Comparison of ENCODE assay signal across 19 cellular contexts in genomic region chr19:45095496-45096413, GRCh38. TPM values are rescaled to one million over a fixed set of nuclear protein-coding genes. Genes with fewer than 3 reads are reported as not detected.
DNase-seq lines count a peak whose midpoint lies in the region; ATAC-seq, FAIRE-seq and TF ChIP-seq lines count a peak whose summit lies in the region.
"Had no signal": no experiment of that assay in that cellular context is flagged by ENCODE, and none has a peak within 500 bp of the region (broad histone marks: within the 10 kb centered on the region; RNA-seq: fewer than 3 reads in every experiment).

No MANE protein-coding gene starts in this region.

- H3K9me2 ChIP-seq in neural cell (ENCODE audit: insufficient read depth, low read length): no peaks in the 10 kb centered on the region

- no peak overlapping the region for H4K91ac ChIP-seq in H9 (ENCODE audit: insufficient read length, low read depth, low read length)

- H2BK120ac ChIP-seq in H9 (ENCODE audit: low read depth, low read length, poor library complexity, severe bottlenecking): no peak overlapping the region

- H3K18ac ChIP-seq in H9 (ENCODE audit: insufficient read length, low read depth, low read length): no peak overlapping the region

- no peak for TF ChIP-seq CTCF in H9 (conservative IDR thresholded peaks at IDR 0.05)
- no peak for TF ChIP-seq CTCF in astrocyte (IDR thresholded peaks at IDR 0.05; ENCODE audit: insufficient read depth, low read depth, low read length)
- TF ChIP-seq CTCF in neural cell (IDR thresholded peaks at IDR 0.05; ENCODE audit: poor library complexity, severe bottlenecking): no peak

- no peak overlapping the region for H3K14ac ChIP-seq in H9 (ENCODE audit: insufficient read depth, low read length)

- no CpG with 5 or more reads among the region's 14 CpGs for WGBS in H9 (ENCODE audit: extremely low coverage, insufficient read length, low lambda C conversion rate)

- H3K27ac Mint-ChIP-seq in CD4-positive, alpha-beta memory T cell: peak overlapping the region in 4 of 7 donors; percentile 66 to 86 (median 78)
- peak overlapping the region; percentile 8 to 46 (median 15); a peak in 3 of 7 replicates for H3K27ac Mint-ChIP-seq in H9
- peak overlapping the region; percentile 64 for H3K27ac Mint-ChIP-seq in astrocyte (ENCODE audit: unreplicated experiment)

- no peaks in the 10 kb centered on the region for H3K27me3 Mint-ChIP-seq in CD4-positive, alpha-beta memory T cell
- H3K27me3 Mint-ChIP-seq in H9 (ENCODE audit: low read depth) (no peaks in the 10 kb centered on the region), astrocyte (ENCODE audit: low read depth, unreplicated experiment) (no peaks in the 10 kb centered on the region)

- DNase-seq in CD4-positive, alpha-beta memory T cell: peak in 1 of 5 donors; percentile 5
- DNase-seq in H9: no peak
- DNase-seq in astrocyte (ENCODE audit: low read depth): no peak
- no peak for DNase-seq in NCI-H1436 treated with DMSO at 0.1 percent for 48 hours (lab: John Stamatoyannopoulos, UW)
- DNase-seq: activated CD8-positive, alpha-beta memory T cell treated with anti-CD3 and anti-CD28 coated beads, Interleukin-2, amount 50 U/mL, for 48 hours; amniotic stem cell; Caco-2; colonic mucosa; GF-D8; NCI-H187 treated with DMSO at 0.1 percent for 48 hours; NCI-H774; sigmoid colon; stimulated activated naive CD4-positive, alpha-beta T cell treated with Interleukin-2 at 50 U/mL for 16 hours had no signal

- H3K4me3 ChIP-seq in CD4-positive, alpha-beta memory T cell (ENCODE audit: low read length in 2 of 2): no peak overlapping the region
- H3K4me3 ChIP-seq in astrocyte (ENCODE audit: insufficient read depth, low read depth, low read length): no peak overlapping the region
- H3K4me3 ChIP-seq in neural cell (ENCODE audit: low read length): peak overlapping the region; percentile 98
- H3K4me3 ChIP-seq: colonic mucosa, sigmoid colon had no signal

- TF ChIP-seq RAD21 in neural cell (conservative IDR thresholded peaks at IDR 0.05): no peak

- H2BK20ac ChIP-seq in H9 (ENCODE audit: low read depth, low read length, poor library complexity, severe bottlenecking): no peak overlapping the region

- no peaks in the 10 kb centered on the region for H3K27me3 ChIP-seq in CD4-positive, alpha-beta memory T cell (ENCODE audit: insufficient read depth, low read length)
- H3K27me3 ChIP-seq in H9 (ENCODE audit: insufficient read depth, low read length): no peaks in the 10 kb centered on the region
- no peaks in the 10 kb centered on the region for H3K27me3 ChIP-seq in astrocyte (ENCODE audit: insufficient read depth, low read length)
- H3K27me3 ChIP-seq in neural cell (ENCODE audit: insufficient read depth, low read depth, low read length): no peaks in the 10 kb centered on the region
- H3K27me3 ChIP-seq: colonic mucosa, esophagus muscularis mucosa, sigmoid colon had no signal

- H3K4ac ChIP-seq in H9 (ENCODE audit: low read depth, low read length): no peak overlapping the region

- peaks cover 7% of the 10 kb centered on the region for H3F3A ChIP-seq in neural cell (ENCODE audit: insufficient read depth, low read length, poor library complexity, severe bottlenecking)

- peaks cover 8% of the 10 kb centered on the region for H3K23me2 ChIP-seq in H9 (ENCODE audit: insufficient read length, low read depth, low read length, poor library complexity, severe bottlenecking)

- H3K9ac ChIP-seq in H9 (ENCODE audit: extremely low read depth, insufficient read length, low read length): no peak overlapping the region
- no peak overlapping the region for H3K9ac ChIP-seq in astrocyte (ENCODE audit: low read length)
- H3K9ac ChIP-seq in neural cell (ENCODE audit: low read length): no peak overlapping the region

- POLR2A ChIA-PET in CD4-positive, alpha-beta memory T cell (lab: Charles Lee; ENCODE audit: partially characterized antibody): no interaction called here

- H3K23ac ChIP-seq in H9 (ENCODE audit: insufficient read length, low read depth, low read length): no peak overlapping the region

- H3K4me1 Mint-ChIP-seq in CD4-positive, alpha-beta memory T cell: peaks cover 47 to 88% (median 70%) of the 10 kb centered on the region in 4 donors
- H3K4me1 Mint-ChIP-seq in H9 (peaks cover 64 to 71% of the 10 kb centered on the region in 2 experiments), astrocyte (ENCODE audit: low read depth, unreplicated experiment) (peaks cover 61% of the 10 kb centered on the region)

- H2AK5ac ChIP-seq in H9 (ENCODE audit: insufficient read length, low read length): no peak overlapping the region

- no peaks in the 10 kb centered on the region for H3K79me1 ChIP-seq in H9 (ENCODE audit: insufficient read depth, low read depth, low read length, poor library complexity, severe bottlenecking)

- TF ChIP-seq EP300 in neural cell (conservative IDR thresholded peaks at IDR 0.05; ENCODE audit: poor library complexity, severe bottlenecking): no peak

- H2AFZ ChIP-seq in H9 (ENCODE audit: low read length) (no peak overlapping the region), astrocyte (ENCODE audit: low read depth, low read length) (no peak overlapping the region), neural cell (ENCODE audit: low read depth, low read length) (no peak overlapping the region)

- no peaks in the 10 kb centered on the region for H3K36me3 ChIP-seq in CD4-positive, alpha-beta memory T cell (ENCODE audit: insufficient read depth, low read length)
- H3K36me3 ChIP-seq in astrocyte (ENCODE audit: insufficient read depth, low read length) (no peaks in the 10 kb centered on the region), neural cell (ENCODE audit: insufficient read depth, low read length) (no peaks in the 10 kb centered on the region)
- H3K36me3 ChIP-seq: colonic mucosa, sigmoid colon had no signal

- H3T11ph ChIP-seq in H9 (ENCODE audit: low read length): no peak overlapping the region

- peaks cover 5 to 20% of the 10 kb centered on the region in 2 donors for H3K36me3 Mint-ChIP-seq in CD4-positive, alpha-beta memory T cell
- H3K36me3 Mint-ChIP-seq in H9 (ENCODE audit: insufficient read depth in 1 of 3, low read depth in 3 of 3) (peaks cover 7 to 22% (median 10%) of the 10 kb centered on the region in 3 experiments), astrocyte (ENCODE audit: low read depth, unreplicated experiment) (peaks cover 9% of the 10 kb centered on the region)

- no peak overlapping the region for H2BK5ac ChIP-seq in H9 (ENCODE audit: insufficient read length, low read length)

- no peak overlapping the region for H3K27ac ChIP-seq in CD4-positive, alpha-beta memory T cell (ENCODE audit: low read depth, low read length)
- H3K27ac ChIP-seq in H9 (ENCODE audit: insufficient read length, low read depth, low read length): no peak overlapping the region
- no peak overlapping the region for H3K27ac ChIP-seq in astrocyte (ENCODE audit: low read depth, low read length)
- no peak overlapping the region for H3K27ac ChIP-seq in neural cell (ENCODE audit: low read length)
- H3K27ac ChIP-seq: colonic mucosa, esophagus muscularis mucosa, sigmoid colon had no signal

- H3K4me2 ChIP-seq in H9 (ENCODE audit: insufficient read depth, insufficient read length, low read length) (no peak overlapping the region), astrocyte (ENCODE audit: low read length) (peak overlapping the region; percentile 7), neural cell (ENCODE audit: low read length) (no peak overlapping the region)

- H2BK15ac ChIP-seq in H9 (ENCODE audit: low read depth, low read length): no peak overlapping the region

- H4K5ac ChIP-seq in H9 (ENCODE audit: insufficient read length, low read depth, low read length): no peak overlapping the region

- H3K4me3 Mint-ChIP-seq in CD4-positive, alpha-beta memory T cell: peak overlapping the region in 5 of 8 donors; percentile 40 to 72 (median 65)
- peak overlapping the region in 1 of 2 experiments; percentile 22; a peak in 3 of 5 replicates for H3K4me3 Mint-ChIP-seq in H9
- peak overlapping the region; percentile 36 for H3K4me3 Mint-ChIP-seq in astrocyte (ENCODE audit: unreplicated experiment)

- no peak overlapping the region for H2BK12ac ChIP-seq in H9 (ENCODE audit: insufficient read length, low read depth, low read length)

- H3K9me3 Mint-ChIP-seq in CD4-positive, alpha-beta memory T cell: no peaks in the 10 kb centered on the region
- no peaks in the 10 kb centered on the region; a peak in 2 of 5 replicates for H3K9me3 Mint-ChIP-seq in H9
- no peaks in the 10 kb centered on the region for H3K9me3 Mint-ChIP-seq in astrocyte (ENCODE audit: unreplicated experiment)

- peaks cover 54% of the 10 kb centered on the region for H3K4me1 ChIP-seq in CD4-positive, alpha-beta memory T cell (ENCODE audit: insufficient read depth, low read length)
- no peaks in the 10 kb centered on the region; the same call in 1 of the 2 replicates for H3K4me1 ChIP-seq in H9 (ENCODE audit: insufficient read depth, low read length)
- H3K4me1 ChIP-seq in astrocyte (ENCODE audit: insufficient read depth, low read length): peaks cover 50% of the 10 kb centered on the region

- intact Hi-C loops in CD4-positive, alpha-beta memory T cell (cut with micrococcal nuclease): no loop called here

- H4K8ac ChIP-seq in H9 (replicated peaks; ENCODE audit: insufficient read length, low read depth, low read length): no peak overlapping the region

- no peak overlapping the region for H3K56ac ChIP-seq in H9 (ENCODE audit: insufficient read length, low read depth, low read length)

- no peak for FAIRE-seq in astrocyte (lab: Jason Lieb, UNC)

- H3K79me2 ChIP-seq in H9 (ENCODE audit: insufficient read depth, low read length) (peaks cover 57% of the 10 kb centered on the region), astrocyte (ENCODE audit: insufficient read depth, low read length) (peaks cover 79% of the 10 kb centered on the region), neural cell (replicated peaks; ENCODE audit: insufficient read depth, low read length) (peaks cover 70% of the 10 kb centered on the region)

- no peaks in the 10 kb centered on the region for H3K9me3 ChIP-seq in CD4-positive, alpha-beta memory T cell (ENCODE audit: control insufficient read depth in 1 of 2, low read length in 2 of 2)
- H3K9me3 ChIP-seq in H9 (ENCODE audit: control insufficient read depth, low read depth, low read length) (no peaks in the 10 kb centered on the region), astrocyte (ENCODE audit: insufficient read depth, low read depth, low read length) (no peaks in the 10 kb centered on the region), neural cell (ENCODE audit: low read length) (no peaks in the 10 kb centered on the region)
- H3K9me3 ChIP-seq: Caco-2, colonic mucosa, esophagus muscularis mucosa, sigmoid colon had no signal

- no peak for ATAC-seq in HG02588 (IDR thresholded peaks at IDR 0.05; ENCODE audit: unreplicated experiment)
- no peak for ATAC-seq in HG03045 (IDR thresholded peaks at IDR 0.05; ENCODE audit: unreplicated experiment)
- ATAC-seq: left lobe of liver had no signal

- CTCF ChIA-PET in CD4-positive, alpha-beta memory T cell (lab: Charles Lee; ENCODE audit: partially characterized antibody): no interaction called here

- H4K20me1 ChIP-seq in H9 (ENCODE audit: control insufficient read depth, insufficient read depth, insufficient read length): no peaks in the 10 kb centered on the region
- peaks cover 71% of the 10 kb centered on the region for H4K20me1 ChIP-seq in astrocyte (ENCODE audit: insufficient read depth, low read length)
- peaks cover 26% of the 10 kb centered on the region for H4K20me1 ChIP-seq in neural cell (ENCODE audit: insufficient read depth)

RNA-seq across cellular contexts. Expression of gene PPP1R37, which starts 2.8 kb away (rescaled TPM):
- 10 to 100 TPM; 25.2 to 26.2 TPM for total RNA-seq in CD4-positive, alpha-beta memory T cell
- 1 to 10 TPM in 1 of 2 donors, under 1 TPM in 1; 0.31 to 1.4 TPM for polyA plus RNA-seq in CD4-positive, alpha-beta memory T cell
- total RNA-seq in H9 (2021) (29.9 and 33.6 TPM in 2 replicates), astrocyte (29.1 and 29.2 TPM in 2 replicates)
- 53.7 and 56.6 TPM in 2 replicates for polyA plus RNA-seq in neural cell
- polyA minus RNA-seq in neural cell: 51.7 and 67.0 TPM in 2 replicates

RNA-seq across cellular contexts. Expression of gene GEMIN7, which starts 16.7 kb away (rescaled TPM):
- total RNA-seq in CD4-positive, alpha-beta memory T cell: 10 to 100 TPM; 15.9 to 17.6 TPM
- polyA plus RNA-seq in CD4-positive, alpha-beta memory T cell: 10 to 100 TPM; 34.9 to 75.3 TPM
- total RNA-seq in H9 (2021): 46.0 and 47.2 TPM in 2 replicates
- 44.8 and 46.0 TPM in 2 replicates for total RNA-seq in astrocyte
- 14.4 and 26.5 TPM in 2 replicates for polyA plus RNA-seq in neural cell
- 26.4 and 28.5 TPM in 2 replicates for polyA minus RNA-seq in neural cell

RNA-seq across cellular contexts. Expression of gene ZNF296, which starts 19.5 kb away (rescaled TPM):
- total RNA-seq in CD4-positive, alpha-beta memory T cell: 1 to 10 TPM; 1.7 to 1.9 TPM
- 1 to 10 TPM in 1 of 2 donors, under 1 TPM in 1; 0.98 to 3.2 TPM for polyA plus RNA-seq in CD4-positive, alpha-beta memory T cell
- total RNA-seq in H9 (2021) (14.3 and 14.8 TPM in 2 replicates), astrocyte (3.0 and 3.1 TPM in 2 replicates)
- 1.0 and 1.4 TPM in 2 replicates for polyA plus RNA-seq in neural cell
- 0.58 and 0.73 TPM in 2 replicates for polyA minus RNA-seq in neural cell
- total RNA-seq: myocyte had no signal

RNA-seq across cellular contexts. Expression of gene CLASRP, which starts 56.9 kb away (rescaled TPM):
- total RNA-seq in CD4-positive, alpha-beta memory T cell: 100 to 1,000 TPM; 156 to 163 TPM
- 10 to 100 TPM in 1 of 2 donors, 1 to 10 TPM in 1; 3.8 to 12.7 TPM for polyA plus RNA-seq in CD4-positive, alpha-beta memory T cell
- total RNA-seq in H9 (2021) (87.0 and 87.1 TPM in 2 replicates), astrocyte (45.5 and 45.9 TPM in 2 replicates)
- polyA plus RNA-seq in neural cell: 30.1 and 38.4 TPM in 2 replicates
- polyA minus RNA-seq in neural cell: 17.4 and 22.4 TPM in 2 replicates

Comparison
In these comparisons a context has a peak if more than half of its experiments do, and no peak if none do; other contexts are left out.
1. H3K27ac Mint-ChIP-seq: peak in every context shown above with its lines; median percentile 78 in CD4-positive, alpha-beta memory T cell; 64 in astrocyte; 15 in H9.